In genomic region chr11:134643519-134644042, GRCh38 we compare ENCODE assay signal across 16 cellular contexts.
"Had no signal": no experiment of that assay in that cellular context is flagged by ENCODE, and none has a peak within 500 bp of the region (broad histone marks: within the 10 kb centered on the region; RNA-seq: fewer than 3 reads in every experiment).

No MANE protein-coding gene starts in this region.

- H3K27ac ChIP-seq: esophagus muscularis mucosa, parathyroid adenoma, tibial artery had no signal

- H3K4me1 Mint-ChIP-seq: activated B cell treated with CpG ODN at 0.5 μM for 24 hours, naive B cell, T-helper 17 cell had no signal

- H3K27ac Mint-ChIP-seq: activated B cell treated with CpG ODN at 0.5 μM for 24 hours; activated CD8-positive, alpha-beta T cell treated with anti-CD3 and anti-CD28 coated beads for 36 hours; activated naive CD4-positive, alpha-beta T cell treated with anti-CD3 and anti-CD28 coated beads, Interleukin-2, amount 50 U/mL, for 72 hours; stimulated activated memory B cell treated with anti-CD40 and anti-IgM and Interleukin-4, amounts not matched to agents 10 μg/mL and 1 μg/mL and 100 μg/mL, for 72 hours; T-helper 17 cell had no signal

- H2AFZ ChIP-seq: parathyroid adenoma had no signal

- H3K4me3 ChIP-seq: esophagus muscularis mucosa, lung, tibial artery had no signal

- H3K9ac ChIP-seq: parathyroid adenoma had no signal

- H3K36me3 ChIP-seq: esophagus muscularis mucosa, tibial artery had no signal

- H3K9me3 Mint-ChIP-seq: activated B cell treated with CpG ODN at 0.5 μM for 24 hours; activated CD8-positive, alpha-beta T cell treated with anti-CD3 and anti-CD28 coated beads for 36 hours; activated naive CD4-positive, alpha-beta T cell treated with anti-CD3 and anti-CD28 coated beads, Interleukin-2, amount 50 U/mL, for 72 hours; naive B cell; stimulated activated memory B cell treated with anti-CD40 and anti-IgM and Interleukin-4, amounts not matched to agents 10 μg/mL and 1 μg/mL and 100 μg/mL, for 72 hours had no signal

- H3K9me3 ChIP-seq: esophagus muscularis mucosa, tibial artery had no signal

- H3K4me1 ChIP-seq: parathyroid adenoma, tibial artery had no signal

- DNase-seq: activated B cell treated with CpG ODN at 0.5 μM for 24 hours; activated CD4-positive, alpha-beta T cell treated with anti-CD3 and anti-CD28 coated beads for 48 hours; activated CD8-positive, alpha-beta memory T cell treated with anti-CD3 and anti-CD28 coated beads, Interleukin-2, amount 50 U/mL, for 4 hours; activated CD8-positive, alpha-beta T cell treated with anti-CD3 and anti-CD28 coated beads for 36 hours; activated effector memory CD4-positive, alpha-beta T cell treated with anti-CD3 and anti-CD28 coated beads, Interleukin-2, amount 50 U/mL, for 16 hours; activated T-cell treated with anti-CD3 and anti-CD28 coated beads, Interleukin-2, amount 50 U/mL, for 48 hours; glutamatergic neuron; naive B cell; stimulated activated CD4-positive, alpha-beta T cell treated with anti-CD3 and anti-CD28 coated beads, Interleukin-2, amount 100 ng/mL, for 48 hours; T-helper 17 cell had no signal

- ATAC-seq: activated CD8-positive, alpha-beta T cell treated with anti-CD3 and anti-CD28 coated beads for 36 hours; activated naive CD4-positive, alpha-beta T cell treated with anti-CD3 and anti-CD28 coated beads, Interleukin-2, amount 50 U/mL, for 72 hours; stimulated activated memory B cell treated with anti-CD40 and anti-IgM and Interleukin-4, amounts not matched to agents 10 μg/mL and 1 μg/mL and 100 μg/mL, for 72 hours; T-helper 17 cell had no signal

- H3K36me3 Mint-ChIP-seq: activated naive CD4-positive, alpha-beta T cell treated with anti-CD3 and anti-CD28 coated beads, Interleukin-2, amount 50 U/mL, for 72 hours; naive B cell; stimulated activated memory B cell treated with anti-CD40 and anti-IgM and Interleukin-4, amounts not matched to agents 10 μg/mL and 1 μg/mL and 100 μg/mL, for 72 hours had no signal

- H3K27me3 Mint-ChIP-seq: activated B cell treated with CpG ODN at 0.5 μM for 24 hours had no signal

- H3K79me2 ChIP-seq: parathyroid adenoma had no signal

- H3K4me3 Mint-ChIP-seq: activated B cell treated with CpG ODN at 0.5 μM for 24 hours; activated CD8-positive, alpha-beta T cell treated with anti-CD3 and anti-CD28 coated beads for 36 hours; naive B cell; stimulated activated memory B cell treated with anti-CD40 and anti-IgM and Interleukin-4, amounts not matched to agents 10 μg/mL and 1 μg/mL and 100 μg/mL, for 72 hours; T-helper 17 cell had no signal
